13 cellular contexts compared by ENCODE assay signal in the genomic region with DNA sequence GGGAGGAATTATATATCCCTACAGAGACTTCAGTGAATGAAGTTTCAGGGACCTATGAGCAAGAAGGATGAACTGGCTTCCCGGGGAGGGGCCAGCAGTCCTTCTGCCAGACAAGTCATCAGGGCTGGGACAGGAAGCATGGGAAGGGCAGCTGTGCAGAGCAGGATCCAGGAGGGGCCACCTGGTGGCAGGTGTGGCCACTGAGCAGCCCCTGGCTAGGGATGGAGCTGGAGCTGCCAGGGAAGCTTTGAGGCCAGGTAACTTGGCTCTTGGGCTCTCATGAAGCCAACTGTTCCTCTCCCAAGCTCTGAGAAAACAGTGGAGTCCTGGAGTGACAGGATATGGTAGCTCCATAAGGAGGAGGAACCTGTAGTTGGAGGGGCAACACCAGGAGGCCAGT.
DNase-seq lines count a peak whose midpoint lies in the region; ATAC-seq and TF ChIP-seq lines count a peak whose summit lies in the region.
"Had no signal": no experiment of that assay in that cellular context is flagged by ENCODE, and none has a peak within 500 bp of the region (broad histone marks: within the 10 kb centered on the region; RNA-seq: fewer than 3 reads in every experiment).

No MANE protein-coding gene starts in this region.

- no peak overlapping the region for H3K4me3 Mint-ChIP-seq in HFFc6

- no peak overlapping the region for H3K4me2 ChIP-seq in neural cell (ENCODE audit: low read length)

- H3K27ac ChIP-seq in neural cell (ENCODE audit: low read length): peak overlapping the region; percentile 54
- H3K27ac ChIP-seq: pancreas had no signal

- DNase-seq in NCI-H1417 (lab: John Stamatoyannopoulos, UW) (peak in 2 of 3 experiments; percentile 43 to 58), NCI-H1417 treated with DMSO at 0.1 percent for 48 hours (lab: John Stamatoyannopoulos, UW) (no peak), cerebellar cortex (ENCODE audit: low spot score) (peak; percentile 54), RPMI8226 (no peak), HFFc6 (no peak)
- DNase-seq: activated CD4-positive, alpha-beta T cell treated with anti-CD3 and anti-CD28 coated beads for 1 hour; cortex of kidney; NCI-H146; pancreas; SW 1271 had no signal

- no peak overlapping the region for H3K27ac Mint-ChIP-seq in HFFc6

- no peaks in the 10 kb centered on the region for H3K36me3 ChIP-seq in neural cell (ENCODE audit: insufficient read depth, low read length)
- H3K36me3 ChIP-seq: pancreas had no signal

- H2AFZ ChIP-seq in neural cell (ENCODE audit: low read depth, low read length): no peak overlapping the region

- no peaks in the 10 kb centered on the region for H3K9me2 ChIP-seq in neural cell (ENCODE audit: insufficient read depth, low read length)

- H3K4me1 Mint-ChIP-seq in HFFc6 (ENCODE audit: low read depth): peaks cover 9% of the 10 kb centered on the region; the same call in 1 of the 2 replicates

- H3K79me2 ChIP-seq in neural cell (replicated peaks; ENCODE audit: insufficient read depth, low read length): no peaks in the 10 kb centered on the region

- peak; percentile 22; the same call in 1 of the 2 replicates for TF ChIP-seq RAD21 in Ishikawa (IDR thresholded peaks at IDR 0.05; ENCODE audit: low read depth)
- TF ChIP-seq RAD21 in neural cell (conservative IDR thresholded peaks at IDR 0.05): no peak

- TF ChIP-seq EP300 in Ishikawa (IDR thresholded peaks at IDR 0.05; ENCODE audit: borderline replicate concordance): no peak
- no peak for TF ChIP-seq EP300 in neural cell (conservative IDR thresholded peaks at IDR 0.05; ENCODE audit: poor library complexity, severe bottlenecking)

- H3K4me3 ChIP-seq in neural cell (ENCODE audit: low read length): peak overlapping the region; percentile 46
- H3K4me3 ChIP-seq: pancreas had no signal

- H4K20me1 ChIP-seq in neural cell (ENCODE audit: insufficient read depth): no peaks in the 10 kb centered on the region

- H3K27me3 Mint-ChIP-seq in HFFc6 (ENCODE audit: insufficient read depth): peaks cover 2% of the 10 kb centered on the region

- TF ChIP-seq CTCF in neural cell (IDR thresholded peaks at IDR 0.05; ENCODE audit: poor library complexity, severe bottlenecking) (no peak), HFFc6 (IDR thresholded peaks at IDR 0.05) (no peak)

- H3F3A ChIP-seq in neural cell (ENCODE audit: insufficient read depth, low read length, poor library complexity, severe bottlenecking): no peaks in the 10 kb centered on the region

- no peaks in the 10 kb centered on the region for H3K27me3 ChIP-seq in neural cell (ENCODE audit: insufficient read depth, low read depth, low read length)
- H3K27me3 ChIP-seq: pancreas had no signal

- H3K9me3 Mint-ChIP-seq in HFFc6: peaks cover 11% of the 10 kb centered on the region; the same call in 1 of the 2 replicates

- no peak overlapping the region for H3K9ac ChIP-seq in neural cell (ENCODE audit: low read length)

- H3K9me3 ChIP-seq in neural cell (ENCODE audit: low read length): no peaks in the 10 kb centered on the region
- H3K9me3 ChIP-seq: pancreas had no signal

- H3K36me3 Mint-ChIP-seq in HFFc6 (ENCODE audit: low read depth): no peaks in the 10 kb centered on the region

- no peak for ATAC-seq in HG03159 (IDR thresholded peaks at IDR 0.05; ENCODE audit: unreplicated experiment)

TF ChIP-seq in Ishikawa, 13 proteins besides CTCF, POLR2A, EP300 and RAD21:
- TF ChIP-seq CREB1 (IDR thresholded peaks at IDR 0.05; ENCODE audit: low read depth) (no peak), ZBTB7A (IDR thresholded peaks at IDR 0.05; ENCODE audit: low read depth) (no peak), TAF1 (IDR thresholded peaks at IDR 0.05; ENCODE audit: low read depth) (no peak), MAX (IDR thresholded peaks at IDR 0.05) (no peak), NFIC (IDR thresholded peaks at IDR 0.05) (no peak), YY1 (IDR thresholded peaks at IDR 0.05; ENCODE audit: low read depth) (no peak), FOXM1 (IDR thresholded peaks at IDR 0.05; ENCODE audit: borderline replicate concordance, low read depth) (no peak), USF1 (IDR thresholded peaks at IDR 0.05) (no peak), TCF12 (IDR thresholded peaks at IDR 0.05; ENCODE audit: low read depth) (no peak)
- TF ChIP-seq, protein P1, sequence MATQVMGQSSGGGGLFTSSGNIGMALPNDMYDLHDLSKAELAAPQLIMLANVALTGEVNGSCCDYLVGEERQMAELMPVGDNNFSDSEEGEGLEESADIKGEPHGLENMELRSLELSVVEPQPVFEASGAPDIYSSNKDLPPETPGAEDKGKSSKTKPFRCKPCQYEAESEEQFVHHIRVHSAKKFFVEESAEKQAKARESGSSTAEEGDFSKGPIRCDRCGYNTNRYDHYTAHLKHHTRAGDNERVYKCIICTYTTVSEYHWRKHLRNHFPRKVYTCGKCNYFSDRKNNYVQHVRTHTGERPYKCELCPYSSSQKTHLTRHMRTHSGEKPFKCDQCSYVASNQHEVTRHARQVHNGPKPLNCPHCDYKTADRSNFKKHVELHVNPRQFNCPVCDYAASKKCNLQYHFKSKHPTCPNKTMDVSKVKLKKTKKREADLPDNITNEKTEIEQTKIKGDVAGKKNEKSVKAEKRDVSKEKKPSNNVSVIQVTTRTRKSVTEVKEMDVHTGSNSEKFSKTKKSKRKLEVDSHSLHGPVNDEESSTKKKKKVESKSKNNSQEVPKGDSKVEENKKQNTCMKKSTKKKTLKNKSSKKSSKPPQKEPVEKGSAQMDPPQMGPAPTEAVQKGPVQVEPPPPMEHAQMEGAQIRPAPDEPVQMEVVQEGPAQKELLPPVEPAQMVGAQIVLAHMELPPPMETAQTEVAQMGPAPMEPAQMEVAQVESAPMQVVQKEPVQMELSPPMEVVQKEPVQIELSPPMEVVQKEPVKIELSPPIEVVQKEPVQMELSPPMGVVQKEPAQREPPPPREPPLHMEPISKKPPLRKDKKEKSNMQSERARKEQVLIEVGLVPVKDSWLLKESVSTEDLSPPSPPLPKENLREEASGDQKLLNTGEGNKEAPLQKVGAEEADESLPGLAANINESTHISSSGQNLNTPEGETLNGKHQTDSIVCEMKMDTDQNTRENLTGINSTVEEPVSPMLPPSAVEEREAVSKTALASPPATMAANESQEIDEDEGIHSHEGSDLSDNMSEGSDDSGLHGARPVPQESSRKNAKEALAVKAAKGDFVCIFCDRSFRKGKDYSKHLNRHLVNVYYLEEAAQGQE (IDR thresholded peaks at IDR 0.05; ENCODE audit: low read depth): no peak

TF ChIP-seq in neural cell, 6 proteins besides CTCF, POLR2A, EP300 and RAD21:
- TF ChIP-seq MXI1 (conservative IDR thresholded peaks at IDR 0.05; ENCODE audit: poor library complexity, severe bottlenecking) (no peak), SMC3 (conservative IDR thresholded peaks at IDR 0.05; ENCODE audit: poor library complexity) (no peak), TAF1 (IDR thresholded peaks at IDR 0.05; ENCODE audit: low read depth) (no peak), POLR2AphosphoS5 (IDR thresholded peaks at IDR 0.05) (no peak), EZH2 (IDR thresholded peaks at IDR 0.05; ENCODE audit: borderline replicate concordance, insufficient read depth, low read length, poor library complexity, severe bottlenecking) (no peak)
- TF ChIP-seq, protein P1 (IDR thresholded peaks at IDR 0.05; ENCODE audit: borderline replicate concordance): no peak
TF ChIP-seq in neural cell: peak in this region for 0.

Comparison
In these comparisons a context has a peak if more than half of its experiments do, and no peak if none do; other contexts are left out.
1. DNase-seq: peak in NCI-H1417 (2 of 3) and cerebellar cortex (single experiment); none in NCI-H1417 treated with DMSO at 0.1 percent for 48 hours (single experiment), RPMI8226 (single experiment) and HFFc6 (single experiment).